ENCODE assay signal across 8 cellular contexts in genomic region chr7:105012503-105013282, GRCh38. TPM values are rescaled to one million over a fixed set of nuclear protein-coding genes. Genes with fewer than 3 reads are reported as not detected.
DNase-seq lines count a peak whose midpoint lies in the region; ATAC-seq and TF ChIP-seq lines count a peak whose summit lies in the region.

No MANE protein-coding gene starts in this region.

- intact Hi-C loops in spleen (cut with DNase I; ENCODE audit: low total_unique reads): no loop called here

- ATAC-seq in GM19023 (IDR thresholded peaks at IDR 0.05; ENCODE audit: unreplicated experiment): peak; percentile 75
- ATAC-seq in HG03196 (IDR thresholded peaks at IDR 0.05; ENCODE audit: unreplicated experiment): peak; percentile 74

- H3K27ac ChIP-seq in spleen: peak overlapping the region; percentile 100

- no peaks in the 10 kb centered on the region for H3K27me3 ChIP-seq in spleen (replicated peaks in 1 of 7)

- TF ChIP-seq CTCF in AG09309 (IDR thresholded peaks at IDR 0.05; ENCODE audit: control insufficient read depth, insufficient read depth, low read depth, low read length, missing control alignments): no peak
- no peak for TF ChIP-seq CTCF in spleen (IDR thresholded peaks at IDR 0.05 in 8 of 11, conservative IDR thresholded peaks at IDR 0.05 in 3 of 11)

- WGBS in spleen, 5 donors: 0% methylated on average over 54 to 59 of the region's 59 CpGs

- TF ChIP-seq POLR2A in spleen (IDR thresholded peaks at IDR 0.05): peak; percentile 81 to 86 (median 86)

- H3K9me3 ChIP-seq in spleen: no peaks in the 10 kb centered on the region

- peaks cover 21 to 64% (median 51%) of the 10 kb centered on the region in 6 donors for H3K4me1 ChIP-seq in spleen

- H3K4me3 ChIP-seq in AG09309 (ENCODE audit: control insufficient read depth, low read depth, low read length) (peak overlapping the region; percentile 64), spleen (peak overlapping the region; percentile 58 to 88 (median 74))

- peaks cover 0 to 16% (median 0%) of the 10 kb centered on the region in 6 donors for H3K36me3 ChIP-seq in spleen

- DNase-seq in AG09309 (ENCODE audit: low read depth) (peak; percentile 96), NCI-H226 (peak; percentile 98), inferior parietal cortex (ENCODE audit: extremely low spot score) (peak; percentile 98), spleen (peak; percentile 100)
- DNase-seq in activated CD4-positive, CD25-positive, alpha-beta regulatory T cell (lab: John Stamatoyannopoulos, UW): peak; percentile 97 to 99 (median 98)
- DNase-seq in central memory CD4-positive, alpha-beta T cell: peak; percentile 100

RNA-seq across cellular contexts. Expression of gene KMT2E, which starts 1.3 kb away (rescaled TPM):
- total RNA-seq in spleen: 100 to 1,000 TPM; 132 to 215 (median 140) TPM
- polyA plus RNA-seq in spleen: 10 to 100 TPM; 11.5 to 20.4 (median 14.5) TPM

Comparison
In these comparisons a context has a peak if more than half of its experiments do, and no peak if none do; other contexts are left out.
1. Peak in every context shown above with its lines: DNase-seq, ATAC-seq, H3K4me3 ChIP-seq and H3K27ac ChIP-seq.